In genomic region chr7:24975172-24975571, GRCh38 we compare ENCODE assay signal across 2 cellular contexts.
TF ChIP-seq lines count a peak whose summit lies in the region.

No MANE protein-coding gene starts in this region.

TF ChIP-seq in SK-N-SH, 30 proteins besides CTCF, POLR2A, EP300 and RAD21 (continued from another document):
- TF ChIP-seq RCOR1 (IDR thresholded peaks at IDR 0.05; ENCODE audit: low read length) (no peak), TCF12 (IDR thresholded peaks at IDR 0.05) (no peak), PBX3 (IDR thresholded peaks at IDR 0.05) (no peak), USF1 (IDR thresholded peaks at IDR 0.05; ENCODE audit: borderline replicate concordance, low read depth) (no peak), ZBTB33 (IDR thresholded peaks at IDR 0.05; ENCODE audit: borderline replicate concordance, low read depth) (no peak), USF2 (IDR thresholded peaks at IDR 0.05; ENCODE audit: borderline replicate concordance, low read depth, low read length) (no peak), TEAD4 (IDR thresholded peaks at IDR 0.05; ENCODE audit: borderline replicate concordance, insufficient read depth) (no peak), FOXJ3 (CRISPR knock-in tag; IDR thresholded peaks at IDR 0.05) (no peak), CHD2 (IDR thresholded peaks at IDR 0.05; ENCODE audit: low read length, partially characterized antibody) (no peak), YY1 (IDR thresholded peaks at IDR 0.05; ENCODE audit: low read depth) (no peak), IRF3 (IDR thresholded peaks at IDR 0.05; ENCODE audit: low read depth, low read length) (no peak)

TF ChIP-seq in SK-N-SH treated with all-trans-retinoic acid at 6 μM for 48 hours, 23 proteins besides CTCF, POLR2A, EP300 and RAD21 (continued from another document):
- TF ChIP-seq POU6F1 (CRISPR knock-in tag; IDR thresholded peaks at IDR 0.05; ENCODE audit: borderline replicate concordance, low read depth) = no peak
- no peak for TF ChIP-seq CSRNP3 (CRISPR knock-in tag; IDR thresholded peaks at IDR 0.05)
- TF ChIP-seq ISL1 (CRISPR knock-in tag; IDR thresholded peaks at IDR 0.05) = no peak
- TF ChIP-seq GLIS3 (CRISPR knock-in tag; IDR thresholded peaks at IDR 0.05) = no peak
- no peak for TF ChIP-seq SNAI2 (CRISPR knock-in tag; IDR thresholded peaks at IDR 0.05)
- no peak for TF ChIP-seq ARNTL (CRISPR knock-in tag; IDR thresholded peaks at IDR 0.05; ENCODE audit: borderline replicate concordance, low read depth)
- TF ChIP-seq OSR1 (CRISPR knock-in tag; IDR thresholded peaks at IDR 0.05) = no peak
- TF ChIP-seq ESRRG (CRISPR knock-in tag; IDR thresholded peaks at IDR 0.05) = no peak
- TF ChIP-seq ZNF8 (CRISPR knock-in tag; IDR thresholded peaks at IDR 0.05) = no peak
- TF ChIP-seq ZFP3 (CRISPR knock-in tag; IDR thresholded peaks at IDR 0.05) = no peak
- TF ChIP-seq PATZ1 (CRISPR knock-in tag; IDR thresholded peaks at IDR 0.05; ENCODE audit: borderline replicate concordance) = no peak
- no peak for TF ChIP-seq TCF4 (CRISPR knock-in tag; IDR thresholded peaks at IDR 0.05; ENCODE audit: borderline replicate concordance)
- no peak for TF ChIP-seq PPARA (CRISPR knock-in tag; IDR thresholded peaks at IDR 0.05; ENCODE audit: borderline replicate concordance)
- no peak for TF ChIP-seq RARB (CRISPR knock-in tag; IDR thresholded peaks at IDR 0.05)
- no peak for TF ChIP-seq ZNF70 (CRISPR knock-in tag; IDR thresholded peaks at IDR 0.05)
